15 cellular contexts compared by ENCODE assay signal in genomic region chr17:64016974-64017373, GRCh38. TPM values are rescaled to one million over a fixed set of nuclear protein-coding genes. Genes with fewer than 3 reads are reported as not detected.
DNase-seq lines count a peak whose midpoint lies in the region; ATAC-seq, FAIRE-seq and TF ChIP-seq lines count a peak whose summit lies in the region.
"Had no signal": no experiment of that assay in that cellular context is flagged by ENCODE, and none has a peak within 500 bp of the region (broad histone marks: within the 10 kb centered on the region; RNA-seq: fewer than 3 reads in every experiment).

No MANE protein-coding gene starts in this region.

- peaks cover 69% of the 10 kb centered on the region for H3K4me1 Mint-ChIP-seq in activated naive CD4-positive, alpha-beta T cell treated with anti-CD3 and anti-CD28 coated beads, Interleukin-2, amount 10 ng/mL, durations not matched to agents 7 days and 5 days

- H3K27ac ChIP-seq in OCI-LY7 (ENCODE audit: low read depth, low read length, poor library complexity, severe bottlenecking): peak overlapping the region; percentile 78
- peak overlapping the region; percentile 90 for H3K27ac ChIP-seq in endothelial cell of umbilical vein (ENCODE audit: insufficient read depth, low read depth, low read length)
- H3K27ac ChIP-seq in subcutaneous abdominal adipose tissue (ENCODE audit: low read depth, low read length): peak overlapping the region; percentile 90
- H3K27ac ChIP-seq: epithelial cell of prostate had no signal

- H3K9me3 ChIP-seq in OCI-LY7 (ENCODE audit: low read length) (no peaks in the 10 kb centered on the region), endothelial cell of umbilical vein (replicated peaks; ENCODE audit: control insufficient read depth, insufficient read depth, low read length) (no peaks in the 10 kb centered on the region), subcutaneous abdominal adipose tissue (ENCODE audit: control insufficient read depth in 5 of 5, low read length in 5 of 5) (no peaks in the 10 kb centered on the region)
- H3K9me3 ChIP-seq: SK-N-SH had no signal

- H3K9ac ChIP-seq in endothelial cell of umbilical vein (replicated peaks; ENCODE audit: extremely low read depth, insufficient read depth, low read length): peak overlapping the region; percentile 80
- peak overlapping the region in 2 of 5 donors; percentile 32 to 66 for H3K9ac ChIP-seq in subcutaneous abdominal adipose tissue (ENCODE audit: low read length in 5 of 5)
- H3K9ac ChIP-seq: SK-N-SH had no signal

- peaks cover 64% of the 10 kb centered on the region for H3K4me1 ChIP-seq in OCI-LY7 (ENCODE audit: insufficient read depth, low read length, poor library complexity, severe bottlenecking)
- peaks cover 57% of the 10 kb centered on the region for H3K4me1 ChIP-seq in endothelial cell of umbilical vein (ENCODE audit: control insufficient read depth, extremely low read depth, insufficient read depth, low read length)
- H3K4me1 ChIP-seq in subcutaneous abdominal adipose tissue (ENCODE audit: control insufficient read depth in 5 of 5, insufficient read depth in 5 of 5, low read length in 5 of 5): peaks cover 4 to 40% (median 28%) of the 10 kb centered on the region in 5 donors

- no peaks in the 10 kb centered on the region for H3K27me3 ChIP-seq in endothelial cell of umbilical vein (ENCODE audit: control insufficient read depth in 2 of 2, insufficient read depth in 2 of 2, low read length in 2 of 2)
- no peaks in the 10 kb centered on the region for H3K27me3 ChIP-seq in subcutaneous abdominal adipose tissue (ENCODE audit: control insufficient read depth in 5 of 5, insufficient read depth in 4 of 5, low read length in 5 of 5)

- intact Hi-C loops in OCI-LY7 (cut with micrococcal nuclease; ENCODE audit: unreplicated experiment): no loop called here
- intact Hi-C loops in endothelial cell of umbilical vein (cut with micrococcal nuclease): loop anchor here (1.0 to 5.0 kb wide), 3 partner anchors 7 to 395 kb away; no protein-coding TSS in a partner anchor

- dilution Hi-C loops in endothelial cell of umbilical vein (cut with MboI; ENCODE audit: extremely low pct_ligation_motif_present, low sequenced_read_pairs): no loop called here

- H3K9me3 Mint-ChIP-seq in activated naive CD4-positive, alpha-beta T cell treated with anti-CD3 and anti-CD28 coated beads, Interleukin-2, amount 10 ng/mL, durations not matched to agents 7 days and 5 days: no peaks in the 10 kb centered on the region

- no peak for DNase-seq in activated naive CD4-positive, alpha-beta T cell treated with anti-CD3 and anti-CD28 coated beads, Interleukin-2, amount 10 ng/mL, durations not matched to agents 7 days and 5 days
- no peak for DNase-seq in activated naive CD4-positive, alpha-beta T cell treated with anti-CD3 and anti-CD28 coated beads, Interleukin-2, amount 50 U/mL, for 16 hours
- DNase-seq in OCI-LY7 (ENCODE audit: low spot score) (no peak), endothelial cell of umbilical vein (ENCODE audit: low read depth, low spot score) (peak; percentile 74)
- DNase-seq: activated CD4-positive, CD25-positive, alpha-beta regulatory T cell; activated gamma-delta T cell treated with Interleukin-2 at 50 U/mL for 16 hours; MM.1S; NCI-H2107; SK-N-SH had no signal

- H3K36me3 ChIP-seq in OCI-LY7 (ENCODE audit: insufficient read depth, low read length) (peaks cover 19% of the 10 kb centered on the region), endothelial cell of umbilical vein (ENCODE audit: control insufficient read depth in 2 of 2, extremely low read depth in 1 of 2, insufficient read depth in 2 of 2, low read length in 2 of 2) (no peaks in the 10 kb centered on the region), subcutaneous abdominal adipose tissue (ENCODE audit: control insufficient read depth in 5 of 5, insufficient read depth in 5 of 5, low read length in 5 of 5) (no peaks in the 10 kb centered on the region)

- peak overlapping the region; percentile 92 for H3K27ac Mint-ChIP-seq in activated naive CD4-positive, alpha-beta T cell treated with anti-CD3 and anti-CD28 coated beads, Interleukin-2, amount 10 ng/mL, durations not matched to agents 7 days and 5 days

- no peak for TF ChIP-seq POLR2A in endothelial cell of umbilical vein (IDR thresholded peaks at IDR 0.05; ENCODE audit: low read depth, low read length)

- no peaks in the 10 kb centered on the region for H3K9me1 ChIP-seq in endothelial cell of umbilical vein (replicated peaks; ENCODE audit: control insufficient read depth, extremely low read depth, insufficient read depth, low read length)

- no peaks in the 10 kb centered on the region for H3K27me3 Mint-ChIP-seq in activated naive CD4-positive, alpha-beta T cell treated with anti-CD3 and anti-CD28 coated beads, Interleukin-2, amount 10 ng/mL, durations not matched to agents 7 days and 5 days

- CTCF ChIA-PET in activated naive CD4-positive, alpha-beta T cell treated with anti-CD3 and anti-CD28 coated beads, Interleukin-2, amount 10 ng/mL, durations not matched to agents 7 days and 5 days (lab: Charles Lee): interaction anchor here (0.5 to 3.1 kb wide), 10 partner anchors 8 to 117 kb away, joined by 3 to 19 read pairs (median 8); no protein-coding TSS in a partner anchor
- CTCF ChIA-PET in OCI-LY7 (lab: Charles Lee; ENCODE audit: unreplicated experiment) (interaction anchor here (0.6 to 0.8 kb wide), 3 partner anchors 11 to 100 kb away, joined by 3 to 8 read pairs (median 3); no protein-coding TSS in a partner anchor), endothelial cell of umbilical vein (lab: Charles Lee) (interaction anchor here (0.9 to 7.9 kb wide), 15 partner anchors 8 to 265 kb away, joined by 3 to 140 read pairs (median 9); partner anchors contain the start of gene ERN1)

- no peak for ATAC-seq in HG03196 (IDR thresholded peaks at IDR 0.05; ENCODE audit: unreplicated experiment)
- ATAC-seq in GM18519 (IDR thresholded peaks at IDR 0.05; ENCODE audit: low FRiP score, unreplicated experiment): no peak
- ATAC-seq in activated CD4-positive, CD25-positive, alpha-beta regulatory T cell treated with anti-CD3 and anti-CD28 coated beads, Interleukin-2, amount 50 U/mL, for 24 hours: no peak

- POLR2A ChIA-PET in OCI-LY7 (lab: Charles Lee): interaction anchor here (0.5 to 1.5 kb wide), 6 partner anchors 8 to 132 kb away, joined by 3 to 5 read pairs (median 3); partner anchors contain the start of gene ERN1
- POLR2A ChIA-PET in endothelial cell of umbilical vein (lab: Charles Lee): interaction anchor here (0.8 to 3.1 kb wide), 3 partner anchors 11 to 17 kb away, joined by 4 to 32 read pairs (median 8); no protein-coding TSS in a partner anchor

- no peaks in the 10 kb centered on the region for H4K20me1 ChIP-seq in OCI-LY7 (ENCODE audit: insufficient read depth, low read length)
- no peaks in the 10 kb centered on the region for H4K20me1 ChIP-seq in endothelial cell of umbilical vein (replicated peaks; ENCODE audit: control insufficient read depth, extremely low read depth, insufficient read depth, low read length)

- BruUV-seq in OCI-LY7 (replicated peaks; lab: Mats Ljungman, UMichigan): no TSS peak
- BruUV-seq in endothelial cell of umbilical vein (replicated peaks; lab: Mats Ljungman, UMichigan): no TSS peak

- H2AFZ ChIP-seq in OCI-LY7 (ENCODE audit: low read length): no peak overlapping the region
- no peak overlapping the region for H2AFZ ChIP-seq in endothelial cell of umbilical vein (ENCODE audit: low read depth, low read length)

- H3K4me2 ChIP-seq in OCI-LY7 (ENCODE audit: low read length) (peak overlapping the region; percentile 82), endothelial cell of umbilical vein (ENCODE audit: insufficient read depth, low read length) (peak overlapping the region; percentile 93)
- H3K4me2 ChIP-seq: SK-N-SH had no signal

- no peak for TF ChIP-seq CTCF in OCI-LY7 (conservative IDR thresholded peaks at IDR 0.05; ENCODE audit: low read length)
- no peak for TF ChIP-seq CTCF in endothelial cell of umbilical vein (IDR thresholded peaks at IDR 0.05; ENCODE audit: extremely low read depth in 1 of 2, insufficient read depth in 1 of 2, low read depth in 1 of 2, low read length in 2 of 2)

- H3K79me2 ChIP-seq in OCI-LY7 (ENCODE audit: insufficient read depth, low read depth, low read length) (peaks cover 83% of the 10 kb centered on the region), endothelial cell of umbilical vein (ENCODE audit: control insufficient read depth, insufficient read depth, low read length) (peaks cover 56% of the 10 kb centered on the region)

- no peak for FAIRE-seq in endothelial cell of umbilical vein (lab: Jason Lieb, UNC)
- FAIRE-seq: H1 had no signal

- H3K4me3 Mint-ChIP-seq in activated naive CD4-positive, alpha-beta T cell treated with anti-CD3 and anti-CD28 coated beads, Interleukin-2, amount 10 ng/mL, durations not matched to agents 7 days and 5 days: peak overlapping the region; percentile 78

- peaks cover 36% of the 10 kb centered on the region for H3K36me3 Mint-ChIP-seq in activated naive CD4-positive, alpha-beta T cell treated with anti-CD3 and anti-CD28 coated beads, Interleukin-2, amount 10 ng/mL, durations not matched to agents 7 days and 5 days

- no peaks in the 10 kb centered on the region for H3K9me2 ChIP-seq in OCI-LY7 (ENCODE audit: insufficient read depth, low read length)
- H3K9me2 ChIP-seq: SK-N-SH had no signal

- H3K4me3 ChIP-seq in OCI-LY7 (ENCODE audit: low read depth, low read length, poor library complexity, severe bottlenecking) (peak overlapping the region; percentile 79), endothelial cell of umbilical vein (replicated peaks in 1 of 3; ENCODE audit: insufficient read depth in 1 of 3, low read depth in 1 of 3, low read length in 3 of 3) (peak overlapping the region in 2 of 3 experiments; percentile 7 to 72), subcutaneous abdominal adipose tissue (ENCODE audit: low read depth in 1 of 5, low read length in 5 of 5) (peak overlapping the region in 1 of 5 donors; percentile 21)

RNA-seq across cellular contexts. Expression of gene ICAM2, which starts 3.5 kb away (rescaled TPM):
- total RNA-seq in OCI-LY7 (2014; rRNA removed; shearing (Covaris generic)): 76.4 and 112 TPM in 2 replicates
- 79.1 and 88.7 TPM in 2 replicates for total RNA-seq in OCI-LY7 (2022)
- 514 and 586 TPM in 2 replicates for total RNA-seq in endothelial cell of umbilical vein
- 2,377 and 2,759 TPM in 2 replicates for polyA plus RNA-seq in endothelial cell of umbilical vein
- 1,397 and 1,487 TPM in 2 replicates for polyA plus RNA-seq in endothelial cell of umbilical vein (2011; cell fraction: cytosol; rRNA removed)
- 644 and 716 TPM in 2 replicates for polyA plus RNA-seq in endothelial cell of umbilical vein (2011; cell fraction: nucleus; rRNA removed)
- 616 and 790 TPM in 2 replicates for polyA plus RNA-seq in endothelial cell of umbilical vein (2012)
- 1,340 and 1,357 TPM in 2 replicates for polyA minus RNA-seq in endothelial cell of umbilical vein
- not detected for polyA minus RNA-seq in endothelial cell of umbilical vein (2011; cell fraction: cytosol; rRNA and poly(A)+ RNA removed)
- 203 and 216 TPM in 2 replicates for polyA minus RNA-seq in endothelial cell of umbilical vein (2011; cell fraction: nucleus; rRNA and poly(A)+ RNA removed)

RNA-seq across cellular contexts. Expression of gene PRR29, which starts 18.8 kb away (rescaled TPM):
- 0.16 TPM in 1 of 2 replicates, not detected in the other for total RNA-seq in OCI-LY7 (2014; rRNA removed; shearing (Covaris generic))
- total RNA-seq in OCI-LY7 (2022): 0.29 TPM in 1 of 2 replicates, not detected in the other
- 0.78 and 1.2 TPM in 2 replicates for total RNA-seq in endothelial cell of umbilical vein
- 0.39 and 0.60 TPM in 2 replicates for polyA plus RNA-seq in endothelial cell of umbilical vein
- 0.22 and 0.25 TPM in 2 replicates for polyA plus RNA-seq in endothelial cell of umbilical vein (2011; cell fraction: cytosol; rRNA removed)
- polyA plus RNA-seq in endothelial cell of umbilical vein (2011; cell fraction: nucleus; rRNA removed): 1.1 TPM in 2 replicates
- 27.6 and 50.2 TPM in 2 replicates for polyA plus RNA-seq in endothelial cell of umbilical vein (2012)
- 0.40 and 0.46 TPM in 2 replicates for polyA minus RNA-seq in endothelial cell of umbilical vein
- not detected for polyA minus RNA-seq in endothelial cell of umbilical vein (2011; cell fraction: cytosol; rRNA and poly(A)+ RNA removed)
- 0.53 and 0.77 TPM in 2 replicates for polyA minus RNA-seq in endothelial cell of umbilical vein (2011; cell fraction: nucleus; rRNA and poly(A)+ RNA removed)

RNA-seq across cellular contexts. Expression of gene SCN4A, which starts 44.3 kb away (rescaled TPM):
- total RNA-seq in OCI-LY7 (2014; rRNA removed; shearing (Covaris generic)): 3.0 and 6.4 TPM in 2 replicates
- 9.0 and 11.9 TPM in 2 replicates for total RNA-seq in OCI-LY7 (2022)
- 0.40 TPM in 1 of 2 replicates, not detected in the other for total RNA-seq in endothelial cell of umbilical vein
- 0.01 and 0.02 TPM in 2 replicates for polyA plus RNA-seq in endothelial cell of umbilical vein
- 0.06 and 0.11 TPM in 2 replicates for polyA plus RNA-seq in endothelial cell of umbilical vein (2011; cell fraction: cytosol; rRNA removed)
- 0.08 and 0.20 TPM in 2 replicates for polyA plus RNA-seq in endothelial cell of umbilical vein (2011; cell fraction: nucleus; rRNA removed)
- 0.04 and 0.13 TPM in 2 replicates for polyA plus RNA-seq in endothelial cell of umbilical vein (2012)
- polyA minus RNA-seq in endothelial cell of umbilical vein: 0.07 TPM in 1 of 2 replicates, not detected in the other
- 0.51 TPM for polyA minus RNA-seq in endothelial cell of umbilical vein (2011; cell fraction: cytosol; rRNA and poly(A)+ RNA removed)
- 0.10 TPM in 1 of 2 replicates, not detected in the other for polyA minus RNA-seq in endothelial cell of umbilical vein (2011; cell fraction: nucleus; rRNA and poly(A)+ RNA removed)
- polyA plus RNA-seq: SK-N-SH had no signal
